Comparison of ENCODE assay signal across 20 cellular contexts in the genomic region with DNA sequence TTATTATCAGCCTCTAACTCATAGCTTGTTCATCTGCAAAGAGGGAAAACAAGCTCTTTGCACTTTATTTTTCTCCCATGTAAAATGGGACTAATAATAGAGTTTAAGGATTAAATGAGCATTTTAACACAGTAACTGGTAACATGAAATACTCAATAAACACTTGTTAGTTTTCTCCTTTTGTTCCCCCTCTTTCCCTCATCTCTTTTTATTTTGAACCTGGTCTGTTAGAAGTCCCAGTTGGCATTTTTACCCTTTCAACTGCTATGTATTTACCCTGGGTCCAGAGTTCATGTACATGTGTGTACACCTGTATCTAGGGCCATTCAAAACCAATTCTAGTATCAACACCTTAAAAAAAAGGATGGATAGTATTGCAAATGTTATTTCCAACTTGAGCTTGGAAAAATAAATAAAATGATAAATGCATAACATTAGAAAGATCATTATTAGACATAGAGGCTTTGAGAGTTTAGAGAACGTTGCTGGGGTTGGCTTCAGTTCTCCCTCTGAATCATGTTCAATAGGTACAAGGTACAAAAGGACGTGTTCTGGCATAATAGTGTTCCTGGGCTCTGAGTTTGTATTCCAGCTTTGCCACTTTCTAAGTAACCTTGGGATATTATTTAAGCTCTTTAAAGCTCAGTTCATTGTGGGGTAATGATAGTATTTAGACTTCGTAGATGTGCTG.
"Had no signal": no experiment of that assay in that cellular context is flagged by ENCODE, and none has a peak within 500 bp of the region (broad histone marks: within the 10 kb centered on the region; RNA-seq: fewer than 3 reads in every experiment).

No MANE protein-coding gene starts in this region.

- H3K36me3 ChIP-seq: gastrocnemius medialis, tibial nerve had no signal

- ATAC-seq: activated naive CD4-positive, alpha-beta T cell treated with anti-CD3 and anti-CD28 coated beads, Interleukin-2, amount 50 U/mL, for 72 hours; activated T-cell treated with anti-CD3 and anti-CD28 coated beads, Interleukin-2, amount 50 U/mL, for 4 hours; gastrocnemius medialis; naive thymus-derived CD4-positive, alpha-beta T cell; psoas muscle had no signal

- H3K4me3 ChIP-seq: gastrocnemius medialis, psoas muscle, tibial nerve had no signal

- DNase-seq: activated CD4-positive, alpha-beta memory T cell treated with anti-CD3 and anti-CD28 coated beads, Interleukin-2, amount 10 ng/mL, durations not matched to agents 7 days and 5 days; activated CD4-positive, alpha-beta T cell treated with anti-CD3 and anti-CD28 coated beads for 1 hour; activated CD4-positive, alpha-beta T cell treated with anti-CD3 and anti-CD28 coated beads, Interleukin-2, amount 10 ng/mL, durations not matched to agents 7 days and 5 days; activated T-cell treated with anti-CD3 and anti-CD28 coated beads, Interleukin-2, amount 50 U/mL, for 4 hours; dermis blood vessel endothelial cell; effector CD4-positive, alpha-beta T cell; gastrocnemius medialis; glutamatergic neuron; islet precursor cell; naive thymus-derived CD4-positive, alpha-beta T cell; nucleus accumbens; psoas muscle; stimulated activated naive CD4-positive, alpha-beta T cell treated with Interleukin-2 at 50 U/mL for 16 hours had no signal

- H3K4me1 ChIP-seq: parathyroid adenoma, psoas muscle had no signal

- H3K9me3 ChIP-seq: gastrocnemius medialis, psoas muscle, tibial nerve had no signal

- H2AFZ ChIP-seq: parathyroid adenoma had no signal

- H3K9ac ChIP-seq: parathyroid adenoma had no signal

- H3K79me2 ChIP-seq: parathyroid adenoma had no signal

- H3K27me3 ChIP-seq: gastrocnemius medialis, tibial nerve had no signal

- H3K27ac ChIP-seq: epithelial cell of prostate, gastrocnemius medialis, parathyroid adenoma, psoas muscle, tibial nerve had no signal

- FAIRE-seq: bronchial epithelial cell, colon, endometrium had no signal
